In the genomic region with DNA sequence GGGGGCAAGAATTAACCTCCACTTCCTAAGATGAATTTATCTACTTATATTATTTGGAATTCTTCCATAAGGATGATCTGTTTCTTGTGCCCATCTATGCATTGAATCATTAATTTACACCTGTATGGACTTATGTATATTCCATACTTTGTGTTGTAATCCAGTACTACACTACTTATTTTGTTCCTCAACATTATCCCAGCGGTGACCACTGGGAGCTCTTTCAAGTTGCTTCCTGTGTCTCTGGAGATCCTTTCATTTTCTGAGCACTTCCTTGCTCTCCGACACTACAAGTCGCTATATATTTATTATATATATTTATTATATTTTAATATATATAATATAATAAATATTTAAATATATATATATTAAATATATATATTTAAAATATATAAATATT, we compare ENCODE assay signal across 15 cellular contexts. TPM values are rescaled to one million over a fixed set of nuclear protein-coding genes. Genes with fewer than 3 reads are reported as not detected.
A peak's percentile ranks its signal among the peaks of the same experiment; 100 is the strongest.
DNase-seq lines count a peak whose midpoint lies in the region; ATAC-seq, FAIRE-seq and TF ChIP-seq lines count a peak whose summit lies in the region.
"Had no signal": no experiment of that assay in that cellular context is flagged by ENCODE, and none has a peak within 500 bp of the region (broad histone marks: within the 10 kb centered on the region; RNA-seq: fewer than 3 reads in every experiment).

No MANE protein-coding gene starts in this region.

- 76% methylated on average over 3 of the region's 3 CpGs for WGBS in A549 (ENCODE audit: missing lambda C conversion rate)

- ATAC-seq in A549 (peak; percentile 34 to 58; a peak in 1 of 6 replicates), GM21447 (IDR thresholded peaks at IDR 0.05; ENCODE audit: unreplicated experiment) (no peak), upper lobe of right lung (no peak)
- ATAC-seq: activated T-cell treated with anti-CD3 and anti-CD28 coated beads, Interleukin-2, amount 50 U/mL, for 72 hours; esophagus mucosa; psoas muscle had no signal

- TF ChIP-seq EP300 in A549 (IDR thresholded peaks at IDR 0.05), result no peak

- H3K9me3 ChIP-seq in A549 (no peaks in the 10 kb centered on the region), upper lobe of right lung (no peaks in the 10 kb centered on the region)
- H3K9me3 ChIP-seq: psoas muscle had no signal

- H3K27me3 ChIP-seq in upper lobe of right lung, result peaks cover 10% of the 10 kb centered on the region

- no peak for TF ChIP-seq POLR2A in A549 (IDR thresholded peaks at IDR 0.05; ENCODE audit: low read length)

- no peak overlapping the region for H3K4me2 ChIP-seq in A549

- TF ChIP-seq CTCF in A549 (IDR thresholded peaks at IDR 0.05) (no peak), fibroblast of mammary gland (conservative IDR thresholded peaks at IDR 0.05; ENCODE audit: control insufficient read depth, insufficient read depth, low read depth, low read length) (peak; percentile 18), GM10248 (IDR thresholded peaks at IDR 0.05; ENCODE audit: control extremely low read depth, extremely low read depth, low read depth, missing control alignments) (no peak), upper lobe of right lung (IDR thresholded peaks at IDR 0.05) (no peak)

- intact Hi-C loops in upper lobe of right lung (cut with DNase I), result loop anchor here (10.0 kb wide), 1 partner anchor 111 kb away; a partner anchor contains a TSS

- FAIRE-seq in A549 (lab: Jason Lieb, UNC), result no peak

- POLR2A ChIA-PET in A549 (lab: Yijun Ruan, JAX) (no interaction called here), GM10248 (lab: Yijun Ruan, JAX) (no interaction called here)

- peak; percentile 33 to 53 for DNase-seq in A549 (ENCODE audit: low read depth in 1 of 2, low spot score in 1 of 2)
- peak; percentile 19 for DNase-seq in Daoy (ENCODE audit: low read depth)
- peak; percentile 15 for DNase-seq in RPMI7951 (ENCODE audit: low read depth)
- peak; percentile 20 for DNase-seq in fibroblast of mammary gland (ENCODE audit: low read depth)
- no peak for DNase-seq in GM10248 (ENCODE audit: extremely low spot score)
- no peak for DNase-seq in upper lobe of right lung
- no peak for DNase-seq in MV-4-11 (lab: John Stamatoyannopoulos, UW)
- DNase-seq: activated T-cell treated with anti-CD3 and anti-CD28 coated beads, Interleukin-2, amount 50 U/mL, for 72 hours; hypothalamus; NCI-H1048; psoas muscle; substantia nigra had no signal

- CTCF ChIA-PET in A549 (lab: Yijun Ruan, JAX) (interaction anchor here (1.1 to 2.0 kb wide), 3 partner anchors 8 to 287 kb away, joined by 4 to 6 read pairs (median 5); no protein-coding TSS in a partner anchor), GM10248 (lab: Yijun Ruan, JAX) (interaction anchor here (3.5 kb wide), 1 partner anchor 115 kb away, joined by 28 read pairs; no protein-coding TSS in a partner anchor)

- H3K27ac ChIP-seq in A549, result no peak overlapping the region
- no peak overlapping the region for H3K27ac ChIP-seq in upper lobe of right lung
- H3K27ac ChIP-seq: C4-2B, psoas muscle had no signal

- H3K4me1 ChIP-seq in A549, result peaks cover 14% of the 10 kb centered on the region; the same call in 2 of the 3 replicates
- peaks cover 4% of the 10 kb centered on the region for H3K4me1 ChIP-seq in upper lobe of right lung
- H3K4me1 ChIP-seq: psoas muscle had no signal

- H3K4me3 ChIP-seq in A549 (no peak overlapping the region), fibroblast of mammary gland (ENCODE audit: control insufficient read depth, low read depth, low read length) (no peak overlapping the region), upper lobe of right lung (no peak overlapping the region)
- H3K4me3 ChIP-seq: psoas muscle had no signal

- no peaks in the 10 kb centered on the region for H3K36me3 ChIP-seq in upper lobe of right lung

- TF ChIP-seq RAD21 in A549 (conservative IDR thresholded peaks at IDR 0.05 in 1 of 2, IDR thresholded peaks at IDR 0.05 in 1 of 2), result no peak

TF ChIP-seq in A549, 52 proteins besides CTCF, POLR2A, EP300 and RAD21:
- TF ChIP-seq ESRRA (IDR thresholded peaks at IDR 0.05; ENCODE audit: borderline replicate concordance, low read length) (no peak), TFCP2L1 (CRISPR knock-in tag; IDR thresholded peaks at IDR 0.05) (no peak), MAZ (IDR thresholded peaks at IDR 0.05; ENCODE audit: borderline replicate concordance, low read depth, low read length) (no peak), HDAC2 (IDR thresholded peaks at IDR 0.05) (no peak), RCOR1 (IDR thresholded peaks at IDR 0.05; ENCODE audit: low read depth, low read length) (no peak), HOXA7 (CRISPR knock-in tag; IDR thresholded peaks at IDR 0.05) (no peak), JUN (IDR thresholded peaks at IDR 0.05) (no peak), PHF8 (IDR thresholded peaks at IDR 0.05; ENCODE audit: borderline replicate concordance, low read depth) (no peak), MYC (IDR thresholded peaks at IDR 0.05; ENCODE audit: borderline replicate concordance, low read length) (no peak), CHD2 (IDR thresholded peaks at IDR 0.05; ENCODE audit: low read length, partially characterized antibody) (no peak), CBX8 (IDR thresholded peaks at IDR 0.05) (no peak), TP53 (CRISPR knock-in tag; IDR thresholded peaks at IDR 0.05) (no peak), ZFP36 (IDR thresholded peaks at IDR 0.05; ENCODE audit: borderline replicate concordance, partially characterized antibody) (no peak), ZNF302 (CRISPR knock-in tag; IDR thresholded peaks at IDR 0.05) (no peak), ZC3H11A (IDR thresholded peaks at IDR 0.05) (no peak), EHMT2 (IDR thresholded peaks at IDR 0.05; ENCODE audit: low read depth) (no peak)
- TF ChIP-seq, protein P1, sequence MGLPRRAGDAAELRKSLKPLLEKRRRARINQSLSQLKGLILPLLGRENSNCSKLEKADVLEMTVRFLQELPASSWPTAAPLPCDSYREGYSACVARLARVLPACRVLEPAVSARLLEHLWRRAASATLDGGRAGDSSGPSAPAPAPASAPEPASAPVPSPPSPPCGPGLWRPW (IDR thresholded peaks at IDR 0.05), result no peak
- TF ChIP-seq, protein P2, sequence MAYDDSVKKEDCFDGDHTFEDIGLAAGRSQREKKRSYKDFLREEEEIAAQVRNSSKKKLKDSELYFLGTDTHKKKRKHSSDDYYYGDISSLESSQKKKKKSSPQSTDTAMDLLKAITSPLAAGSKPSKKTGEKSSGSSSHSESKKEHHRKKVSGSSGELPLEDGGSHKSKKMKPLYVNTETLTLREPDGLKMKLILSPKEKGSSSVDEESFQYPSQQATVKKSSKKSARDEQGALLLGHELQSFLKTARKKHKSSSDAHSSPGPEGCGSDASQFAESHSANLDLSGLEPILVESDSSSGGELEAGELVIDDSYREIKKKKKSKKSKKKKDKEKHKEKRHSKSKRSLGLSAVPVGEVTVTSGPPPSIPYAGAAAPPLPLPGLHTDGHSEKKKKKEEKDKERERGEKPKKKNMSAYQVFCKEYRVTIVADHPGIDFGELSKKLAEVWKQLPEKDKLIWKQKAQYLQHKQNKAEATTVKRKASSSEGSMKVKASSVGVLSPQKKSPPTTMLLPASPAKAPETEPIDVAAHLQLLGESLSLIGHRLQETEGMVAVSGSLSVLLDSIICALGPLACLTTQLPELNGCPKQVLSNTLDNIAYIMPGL (CRISPR knock-in tag; IDR thresholded peaks at IDR 0.05; ENCODE audit: borderline replicate concordance), result no peak

RNA-seq across cellular contexts. Expression of a gene that starts 54.9 kb away (rescaled TPM):
- polyA plus RNA-seq in A549 (2011; rRNA removed) (4.8 and 6.2 TPM in 2 replicates), A549 (2017; fragmentation: RNase III; extraction: RNeasy Plus Mini Kit Qiagen cat#74134 plus additional on column Dnase treatment) (1.8 to 2.2 TPM (median 2.1 TPM) in 3 replicates)
- 1.9 and 2.3 TPM in 2 replicates for polyA plus RNA-seq in A549 (2012; cell fraction: cytosol; rRNA removed)
- polyA plus RNA-seq in A549 (2012; cell fraction: nucleus; rRNA removed), result 3.5 and 5.6 TPM in 2 replicates
- 23.8 and 29.1 TPM in 2 replicates for polyA minus RNA-seq in A549 (2011; rRNA and poly(A)+ RNA removed)
- 1.0 and 3.0 TPM in 2 replicates for total RNA-seq in Daoy (2014; rRNA removed; shearing (Covaris generic))
- total RNA-seq in RPMI7951 (2014; rRNA removed; shearing (Covaris generic)), result 0.29 and 0.60 TPM in 2 replicates
- total RNA-seq in upper lobe of right lung, result 1.1 TPM

Comparison
In these comparisons a context has a peak if more than half of its experiments do, and no peak if none do; other contexts are left out.
1. ATAC-seq: peak in A549 (2 of 2); none in GM21447 (single experiment) and upper lobe of right lung (single experiment).
2. DNase-seq: peak in A549 (2 of 2), Daoy (single experiment), RPMI7951 (single experiment) and fibroblast of mammary gland (single experiment); none in GM10248 (single experiment), upper lobe of right lung (single experiment) and MV-4-11 (single experiment).